ENCODE assay signal across 25 cellular contexts in genomic region chr2:190794466-190795184, GRCh38.
DNase-seq lines count a peak whose midpoint lies in the region; ATAC-seq, FAIRE-seq and TF ChIP-seq lines count a peak whose summit lies in the region.
"Had no signal": no experiment of that assay in that cellular context is flagged by ENCODE, and none has a peak within 500 bp of the region (broad histone marks: within the 10 kb centered on the region; RNA-seq: fewer than 3 reads in every experiment).

No MANE protein-coding gene starts in this region.

- H3K9me3 ChIP-seq in IMR-90 (ENCODE audit: control insufficient read depth, insufficient read depth, low read length) (no peaks in the 10 kb centered on the region), K562 (replicated peaks; ENCODE audit: control insufficient read depth, insufficient read depth, low read depth, low read length) (no peaks in the 10 kb centered on the region), Karpas-422 (ENCODE audit: low read length) (no peaks in the 10 kb centered on the region)
- H3K9me3 ChIP-seq: BLaER1 treated with 17β-estradiol and CSF1 and Interleukin-3, amounts not matched to agents 10 nM and 100 nM; Caco-2; neutrophil; Peyer's patch; SJSA1; stomach; transverse colon had no signal

- DNase-seq in activated T-cell treated with anti-CD3 and anti-CD28 coated beads, Interleukin-2, amount 50 U/mL, for 24 hours, result no peak
- no peak for DNase-seq in activated T-cell treated with anti-CD3 and anti-CD28 coated beads, Interleukin-2, amount 50 U/mL, for 48 hours
- DNase-seq in IMR-90, result peak; percentile 45
- no peak for DNase-seq in K562 (ENCODE audit: extremely low read depth in 1 of 4, low spot score in 3 of 4)
- peak; percentile 24 for DNase-seq in stimulated activated naive CD8-positive, alpha-beta T cell treated with anti-CD3 and anti-CD28 coated beads, Interleukin-15, Interleukin-2, amounts not matched to agents 100 U/mL and 50 U/mL, for 24 hours
- DNase-seq in GDM1 (lab: John Stamatoyannopoulos, UW), result no peak
- DNase-seq in Karpas-422, result no peak
- DNase-seq: amniotic stem cell, Caco-2, glutamatergic neuron, HCEC 1CT, NCI-H2171, NCI-H524 treated with DMSO at 0.1 percent for 48 hours, Peyer's patch, small intestine, stomach, T-helper 17 cell, transverse colon had no signal

- TF ChIP-seq RAD21 in IMR-90 (IDR thresholded peaks at IDR 0.05; ENCODE audit: low read length) (no peak), K562 (CRISPR knock-in tag; conservative IDR thresholded peaks at IDR 0.05 in 1 of 2, IDR thresholded peaks at IDR 0.05 in 1 of 2) (no peak)

- dilution Hi-C loops in IMR-90 (cut with HindIII; ENCODE audit: low sequenced_read_pairs, unreplicated experiment), result no loop called here

- CTCF ChIA-PET in IMR-90 (lab: Yijun Ruan, JAX), result no interaction called here
- CTCF ChIA-PET in K562 (lab: Yijun Ruan, JAX; ENCODE audit: low intra/inter-chr PET ratio), result no interaction called here

- peak overlapping the region; percentile 85 for H3K27ac Mint-ChIP-seq in activated T-cell treated with anti-CD3 and anti-CD28 coated beads, Interleukin-2, amount 50 U/mL, for 24 hours
- H3K27ac Mint-ChIP-seq: dendritic cell treated with granulocyte-macrophage colony-stimulating factor and Interleukin-4, amounts not matched to agents 40 ng/mL and 50 ng/mL, for 4 days; T-helper 17 cell had no signal

- TF ChIP-seq CTCF in IMR-90 (conservative IDR thresholded peaks at IDR 0.05; ENCODE audit: low read depth, low read length) (no peak), K562 (IDR thresholded peaks at IDR 0.05 in 2 of 3, conservative IDR thresholded peaks at IDR 0.05 in 1 of 3; ENCODE audit: insufficient read depth in 2 of 3, low read depth in 1 of 3, low read length in 3 of 3) (no peak)

- no peak for TF ChIP-seq POLR2A in IMR-90 (IDR thresholded peaks at IDR 0.05; ENCODE audit: low read depth, low read length)
- TF ChIP-seq POLR2A in K562 (conservative IDR thresholded peaks at IDR 0.05), result no peak

- H3K36me3 Mint-ChIP-seq in activated T-cell treated with anti-CD3 and anti-CD28 coated beads, Interleukin-2, amount 50 U/mL, for 24 hours (ENCODE audit: low read depth), result no peaks in the 10 kb centered on the region

- no peak overlapping the region for H2AK5ac ChIP-seq in IMR-90 (ENCODE audit: low read depth, low read length)

- no peak overlapping the region for H4K91ac ChIP-seq in IMR-90 (ENCODE audit: insufficient read depth, low read depth, low read length)

- no peak for FAIRE-seq in K562 (lab: Jason Lieb, UNC)
- FAIRE-seq: small intestine had no signal

- H2BK120ac ChIP-seq in IMR-90 (ENCODE audit: low read depth, low read length), result no peak overlapping the region

- H3K9ac ChIP-seq in IMR-90 (ENCODE audit: low read depth, low read length) (no peak overlapping the region), K562 (ENCODE audit: insufficient read depth in 1 of 2, low read depth in 2 of 2, low read length in 2 of 2) (no peak overlapping the region), Karpas-422 (ENCODE audit: low read length) (no peak overlapping the region)
- H3K9ac ChIP-seq: BLaER1 treated with 17β-estradiol and CSF1 and Interleukin-3, amounts not matched to agents 10 nM and 100 nM had no signal

- no CpG with 5 or more reads among the region's 3 CpGs for WGBS in IMR-90 (ENCODE audit: extremely low coverage in 2 of 2, insufficient read length in 1 of 2), 2 experiments
- WGBS in K562 (ENCODE audit: insufficient coverage, low coverage, missing lambda C conversion rate), result 22% methylated on average over 3 of the region's 3 CpGs

- peaks cover 56% of the 10 kb centered on the region for H3K4me1 Mint-ChIP-seq in activated T-cell treated with anti-CD3 and anti-CD28 coated beads, Interleukin-2, amount 50 U/mL, for 24 hours (ENCODE audit: low read depth)

- BruUV-seq in IMR-90 (replicated peaks; lab: Mats Ljungman, UMichigan) (no TSS peak), K562 (replicated peaks; lab: Mats Ljungman, UMichigan) (no TSS peak)

- H2BK20ac ChIP-seq in IMR-90 (ENCODE audit: low read depth, low read length), result no peak overlapping the region

- no peaks in the 10 kb centered on the region for H3K27me3 Mint-ChIP-seq in activated T-cell treated with anti-CD3 and anti-CD28 coated beads, Interleukin-2, amount 50 U/mL, for 24 hours
- H3K27me3 Mint-ChIP-seq: dendritic cell treated with granulocyte-macrophage colony-stimulating factor and Interleukin-4, amounts not matched to agents 40 ng/mL and 50 ng/mL, for 4 days had no signal

- POLR2A ChIA-PET in IMR-90 (lab: Charles Lee; ENCODE audit: unreplicated experiment) (no interaction called here), K562 (lab: Yijun Ruan, JAX) (interaction anchor here (0.7 to 1.7 kb wide), 3 partner anchors 11 to 18 kb away, joined by 3 read pairs; no protein-coding TSS in a partner anchor)

- H3K79me1 ChIP-seq in IMR-90 (ENCODE audit: low read depth in 1 of 2, low read length in 2 of 2), result no peaks in the 10 kb centered on the region

- H3K4me1 ChIP-seq in IMR-90 (ENCODE audit: control insufficient read depth, insufficient read depth, low read length), result peaks cover 6% of the 10 kb centered on the region
- H3K4me1 ChIP-seq in K562 (replicated peaks in 1 of 2; ENCODE audit: control insufficient read depth in 2 of 2, insufficient read depth in 2 of 2, low read length in 2 of 2), result peaks cover 0 to 3% of the 10 kb centered on the region in 2 experiments; a peak in 1 of 5 replicates
- no peaks in the 10 kb centered on the region for H3K4me1 ChIP-seq in Karpas-422 (ENCODE audit: low read length)
- H3K4me1 ChIP-seq: Peyer's patch had no signal

- H3K9me3 Mint-ChIP-seq in activated T-cell treated with anti-CD3 and anti-CD28 coated beads, Interleukin-2, amount 50 U/mL, for 24 hours, result no peaks in the 10 kb centered on the region
- H3K9me3 Mint-ChIP-seq: dendritic cell treated with granulocyte-macrophage colony-stimulating factor and Interleukin-4, amounts not matched to agents 40 ng/mL and 50 ng/mL, for 4 days had no signal

- no peak overlapping the region for H2BK5ac ChIP-seq in IMR-90 (ENCODE audit: low read depth, low read length, poor library complexity, severe bottlenecking)

- intact Hi-C loops in IMR-90 (cut with micrococcal nuclease), result no loop called here
- intact Hi-C loops in K562 (cut with micrococcal nuclease), result no loop called here

- H3K27me3 ChIP-seq in IMR-90 (ENCODE audit: control insufficient read depth, insufficient read depth, low read length) (no peaks in the 10 kb centered on the region), K562 (ENCODE audit: control insufficient read depth in 2 of 2, insufficient read depth in 2 of 2, low read length in 2 of 2) (no peaks in the 10 kb centered on the region), Karpas-422 (ENCODE audit: low read length) (no peaks in the 10 kb centered on the region)
- H3K27me3 ChIP-seq: BLaER1 treated with 17β-estradiol and CSF1 and Interleukin-3, amounts not matched to agents 10 nM and 100 nM; cardiac muscle cell; neutrophil; Peyer's patch; SJSA1; stomach; transverse colon had no signal

- no peak for TF ChIP-seq EP300 in K562 (IDR thresholded peaks at IDR 0.05; ENCODE audit: low read length)

- no peak overlapping the region for H4K8ac ChIP-seq in IMR-90 (ENCODE audit: low read depth in 2 of 2, low read length in 2 of 2)

- no peak overlapping the region for H3K56ac ChIP-seq in IMR-90 (ENCODE audit: extremely low read depth, insufficient read depth, low read length)

- H3K4me3 ChIP-seq in IMR-90 (ENCODE audit: insufficient read depth, low read depth, low read length) (no peak overlapping the region), K562 (no peak overlapping the region), Karpas-422 (ENCODE audit: low read length) (no peak overlapping the region)
- H3K4me3 ChIP-seq: BLaER1 treated with 17β-estradiol and CSF1 and Interleukin-3, amounts not matched to agents 10 nM and 100 nM; cardiac muscle cell; Peyer's patch; SJSA1; stomach; transverse colon had no signal

- H4K20me1 ChIP-seq in IMR-90 (ENCODE audit: insufficient read depth, low read length) (no peaks in the 10 kb centered on the region), K562 (replicated peaks; ENCODE audit: control insufficient read depth, insufficient read depth, low read length) (no peaks in the 10 kb centered on the region), Karpas-422 (ENCODE audit: insufficient read depth, low read depth, low read length) (no peaks in the 10 kb centered on the region)
- H4K20me1 ChIP-seq: BLaER1 treated with 17β-estradiol and CSF1 and Interleukin-3, amounts not matched to agents 10 nM and 100 nM had no signal

- peak overlapping the region; percentile 36 for H2AFZ ChIP-seq in IMR-90 (replicated peaks; ENCODE audit: low read length, poor library complexity)
- H2AFZ ChIP-seq in K562 (ENCODE audit: low read depth, low read length), result peak overlapping the region; percentile 49
- no peak overlapping the region for H2AFZ ChIP-seq in Karpas-422 (ENCODE audit: low read length)

- H3K36me3 ChIP-seq in IMR-90 (ENCODE audit: control insufficient read depth, insufficient read depth, low read length) (no peaks in the 10 kb centered on the region), K562 (ENCODE audit: control insufficient read depth, insufficient read depth, low read length) (no peaks in the 10 kb centered on the region), Karpas-422 (ENCODE audit: insufficient read depth, low read length) (no peaks in the 10 kb centered on the region)
- H3K36me3 ChIP-seq: BLaER1 treated with 17β-estradiol and CSF1 and Interleukin-3, amounts not matched to agents 10 nM and 100 nM; cardiac muscle cell; neutrophil; Peyer's patch; SJSA1; stomach; transverse colon had no signal

- 0 out of 2 replicates have a peak overlapping the region, but pooled peaks have one; percentile 2 for H3K14ac ChIP-seq in IMR-90 (replicated peaks; ENCODE audit: low read depth, low read length)

- ATAC-seq in IMR-90 (ENCODE audit: low read depth) (0 out of 2 replicates have a peak, but pooled peaks have one; percentile 18), K562 (no peak), HG03159 (IDR thresholded peaks at IDR 0.05; ENCODE audit: unreplicated experiment) (no peak)
- peak; percentile 44 for ATAC-seq in stimulated activated naive CD8-positive, alpha-beta T cell treated with anti-CD3 and anti-CD28 coated beads, Interleukin-15, Interleukin-2, amounts not matched to agents 100 U/mL and 50 U/mL, for 24 hours
- ATAC-seq: T-helper 17 cell had no signal

- no peaks in the 10 kb centered on the region for H3K9me2 ChIP-seq in Karpas-422 (replicated peaks; ENCODE audit: insufficient read depth, low read length)

- in situ Hi-C loops in IMR-90 (cut with MboI; ENCODE audit: low sequenced_read_pairs), result loop anchor here (25.0 kb wide), 1 partner anchor 343 kb away; no protein-coding TSS in a partner anchor
- in situ Hi-C loops in K562 (cut with MboI), result no loop called here

- no peak overlapping the region for H3K23ac ChIP-seq in IMR-90 (ENCODE audit: low read depth, low read length)

- H3K9me1 ChIP-seq in IMR-90 (ENCODE audit: insufficient read depth, low read length) (peaks cover 6% of the 10 kb centered on the region; the same call in 1 of the 2 replicates), K562 (ENCODE audit: control insufficient read depth, insufficient read depth, low read length) (no peaks in the 10 kb centered on the region)

- peak overlapping the region; percentile 1; the same call in 1 of the 2 replicates for H3K4ac ChIP-seq in IMR-90 (ENCODE audit: low read depth, low read length)

- H3K27ac ChIP-seq in IMR-90 (ENCODE audit: insufficient read depth, low read length), result no peak overlapping the region
- H3K27ac ChIP-seq in K562 (ENCODE audit: extremely low read depth, low read depth, low read length), result no peak overlapping the region
- no peak overlapping the region for H3K27ac ChIP-seq in Karpas-422 (ENCODE audit: low read length)
- H3K27ac ChIP-seq: BLaER1 treated with 17β-estradiol and CSF1 and Interleukin-3, amounts not matched to agents 10 nM and 100 nM; cardiac muscle cell; neutrophil; Peyer's patch; SJSA1; stomach; transverse colon; VCaP had no signal

- no peak overlapping the region for H3K4me3 Mint-ChIP-seq in activated T-cell treated with anti-CD3 and anti-CD28 coated beads, Interleukin-2, amount 50 U/mL, for 24 hours
- H3K4me3 Mint-ChIP-seq: dendritic cell treated with granulocyte-macrophage colony-stimulating factor and Interleukin-4, amounts not matched to agents 40 ng/mL and 50 ng/mL, for 4 days; T-helper 17 cell had no signal

- H3K79me2 ChIP-seq in K562 (ENCODE audit: control insufficient read depth, insufficient read depth, low read length) (no peaks in the 10 kb centered on the region), Karpas-422 (ENCODE audit: low read length) (no peaks in the 10 kb centered on the region)

- no peak overlapping the region for H3K18ac ChIP-seq in IMR-90 (ENCODE audit: low read depth, low read length)

- no peak overlapping the region for H2AK9ac ChIP-seq in IMR-90 (replicated peaks; ENCODE audit: low read depth, low read length, poor library complexity)

- H3K4me2 ChIP-seq in IMR-90 (ENCODE audit: low read depth, low read length) (no peak overlapping the region), K562 (ENCODE audit: insufficient read depth, low read length) (no peak overlapping the region), Karpas-422 (ENCODE audit: low read depth, low read length, poor library complexity, severe bottlenecking) (no peak overlapping the region)
- H3K4me2 ChIP-seq: BLaER1 treated with 17β-estradiol and CSF1 and Interleukin-3, amounts not matched to agents 10 nM and 100 nM had no signal

- H4K5ac ChIP-seq in IMR-90 (ENCODE audit: low read depth, low read length), result no peak overlapping the region

- H2BK15ac ChIP-seq in IMR-90 (ENCODE audit: low read depth, low read length), result no peak overlapping the region

Comparison
In these comparisons a context has a peak if more than half of its experiments do, and no peak if none do; other contexts are left out.
1. DNase-seq: peak in IMR-90 (single experiment) and stimulated activated naive CD8-positive, alpha-beta T cell treated with anti-CD3 and anti-CD28 coated beads, Interleukin-15, Interleukin-2, amounts not matched to agents 100 U/mL and 50 U/mL, for 24 hours (single experiment); none in activated T-cell treated with anti-CD3 and anti-CD28 coated beads, Interleukin-2, amount 50 U/mL, for 24 hours (single experiment), activated T-cell treated with anti-CD3 and anti-CD28 coated beads, Interleukin-2, amount 50 U/mL, for 48 hours (0 of 2), K562 (0 of 4), GDM1 (single experiment) and Karpas-422 (single experiment).
2. ATAC-seq: peak in IMR-90 (single experiment) and stimulated activated naive CD8-positive, alpha-beta T cell treated with anti-CD3 and anti-CD28 coated beads, Interleukin-15, Interleukin-2, amounts not matched to agents 100 U/mL and 50 U/mL, for 24 hours (single experiment); none in K562 (single experiment) and HG03159 (single experiment).